16 cellular contexts compared by ENCODE assay signal in genomic region chr11:126352163-126352562, GRCh38. TPM values are rescaled to one million over a fixed set of nuclear protein-coding genes. Genes with fewer than 3 reads are reported as not detected.
DNase-seq lines count a peak whose midpoint lies in the region; ATAC-seq and TF ChIP-seq lines count a peak whose summit lies in the region.
"Had no signal": no experiment of that assay in that cellular context is flagged by ENCODE, and none has a peak within 500 bp of the region (broad histone marks: within the 10 kb centered on the region; RNA-seq: fewer than 3 reads in every experiment).

No MANE protein-coding gene starts in this region.

- no peaks in the 10 kb centered on the region for H3K36me3 ChIP-seq in ACC112 (ENCODE audit: insufficient read depth, low read length)

- H3K4me3 ChIP-seq in ACC112 (ENCODE audit: low read depth, low read length), result peak overlapping the region; percentile 58; the same call in 1 of the 2 replicates

- H3K79me2 ChIP-seq in ACC112 (ENCODE audit: control insufficient read depth, insufficient read depth, low read length, unreplicated experiment), result peaks cover 74% of the 10 kb centered on the region

- peak overlapping the region; percentile 92 for H3K27ac ChIP-seq in ACC112 (ENCODE audit: low read depth, low read length)

- H3K27me3 ChIP-seq in ACC112 (ENCODE audit: insufficient read depth, low read length), result no peaks in the 10 kb centered on the region

- ATAC-seq in GM19463 (IDR thresholded peaks at IDR 0.05; ENCODE audit: unreplicated experiment), result no peak
- ATAC-seq: CD8-positive, alpha-beta T cell had no signal

- no peak overlapping the region for H2AFZ ChIP-seq in ACC112 (ENCODE audit: low read length, unreplicated experiment)

- peaks cover 24% of the 10 kb centered on the region for H3K4me1 Mint-ChIP-seq in Calu3 (ENCODE audit: low read depth, unreplicated experiment)
- peaks cover 24% of the 10 kb centered on the region for H3K4me1 Mint-ChIP-seq in activated naive CD8-positive, alpha-beta T cell treated with anti-CD3 and anti-CD28 coated beads for 36 hours
- peaks cover 49% of the 10 kb centered on the region for H3K4me1 Mint-ChIP-seq in mesothelial cell of epicardium

- H3K9me3 Mint-ChIP-seq in Calu3 (ENCODE audit: low read depth, unreplicated experiment) (peaks cover 3% of the 10 kb centered on the region), mesothelial cell of epicardium (no peaks in the 10 kb centered on the region)
- no peaks in the 10 kb centered on the region for H3K9me3 Mint-ChIP-seq in activated naive CD8-positive, alpha-beta T cell treated with anti-CD3 and anti-CD28 coated beads for 36 hours
- H3K9me3 Mint-ChIP-seq: CD8-positive, alpha-beta T cell had no signal

- H3K36me3 Mint-ChIP-seq in Calu3 (ENCODE audit: insufficient read depth, unreplicated experiment) (peaks cover 45% of the 10 kb centered on the region), mesothelial cell of epicardium (peaks cover 5% of the 10 kb centered on the region)
- H3K36me3 Mint-ChIP-seq in activated naive CD8-positive, alpha-beta T cell treated with anti-CD3 and anti-CD28 coated beads for 36 hours, result peaks cover 18% of the 10 kb centered on the region

- intact Hi-C loops in Calu3 (cut with micrococcal nuclease; ENCODE audit: unreplicated experiment), result no loop called here

- TF ChIP-seq CTCF in Calu3 (IDR thresholded peaks at IDR 0.05; ENCODE audit: unreplicated experiment) (no peak), mesothelial cell of epicardium (IDR thresholded peaks at IDR 0.05; ENCODE audit: unreplicated experiment) (no peak)

- H3K4me1 ChIP-seq in ACC112 (ENCODE audit: control insufficient read depth, insufficient read depth, low read length, unreplicated experiment), result peaks cover 63% of the 10 kb centered on the region

- H3K4me3 Mint-ChIP-seq in Calu3 (ENCODE audit: low read depth, unreplicated experiment) (peak overlapping the region; percentile 10), mesothelial cell of epicardium (peak overlapping the region; percentile 42)
- H3K4me3 Mint-ChIP-seq in activated naive CD8-positive, alpha-beta T cell treated with anti-CD3 and anti-CD28 coated beads for 36 hours, result no peak overlapping the region
- H3K4me3 Mint-ChIP-seq: CD8-positive, alpha-beta T cell had no signal

- CTCF ChIA-PET in Calu3 (lab: Charles Lee), result no interaction called here

- DNase-seq in Calu3 (no peak), mesothelial cell of epicardium (ENCODE audit: low spot score in 2 of 2, unreplicated experiment in 2 of 2) (no peak), AG08396 (ENCODE audit: low spot score) (no peak), NCI-H1436 treated with DMSO at 0.1 percent for 48 hours (lab: John Stamatoyannopoulos, UW) (no peak)
- DNase-seq in activated naive CD8-positive, alpha-beta T cell treated with anti-CD3 and anti-CD28 coated beads for 36 hours, result no peak
- DNase-seq: activated T-cell treated with anti-CD3 and anti-CD28 coated beads, Interleukin-2, amount 50 U/mL, for 1 hour; CD8-positive, alpha-beta T cell; effector memory CD4-positive, alpha-beta T cell; GF-D8; kidney glomerular epithelial cell; NCI-H1417 treated with DMSO at 0.1 percent for 48 hours; NCI-H524; stimulated activated CD4-positive, alpha-beta T cell treated with anti-CD3 and anti-CD28 coated beads, Interleukin-4, amount 100 ng/mL, for 24 hours; stimulated activated naive CD4-positive, alpha-beta T cell had no signal

- H3K27me3 Mint-ChIP-seq in Calu3 (ENCODE audit: unreplicated experiment), result no peaks in the 10 kb centered on the region
- H3K27me3 Mint-ChIP-seq in activated naive CD8-positive, alpha-beta T cell treated with anti-CD3 and anti-CD28 coated beads for 36 hours, result no peaks in the 10 kb centered on the region
- H3K27me3 Mint-ChIP-seq in mesothelial cell of epicardium (ENCODE audit: low read depth), result no peaks in the 10 kb centered on the region

- H3K27ac Mint-ChIP-seq in Calu3 (ENCODE audit: unreplicated experiment) (peak overlapping the region; percentile 53), mesothelial cell of epicardium (no peak overlapping the region)
- peak overlapping the region; percentile 70 for H3K27ac Mint-ChIP-seq in activated naive CD8-positive, alpha-beta T cell treated with anti-CD3 and anti-CD28 coated beads for 36 hours
- H3K27ac Mint-ChIP-seq: CD8-positive, alpha-beta T cell had no signal

- TSS peak; percentile 14 for BruUV-seq in Calu3 (replicated peaks; lab: Mats Ljungman, UMichigan)

RNA-seq across cellular contexts. Expression of gene ST3GAL4, which starts 3.3 kb away (rescaled TPM):
- total RNA-seq in Calu3 (2022), result 22.1 and 27.9 TPM in 2 replicates
- total RNA-seq in activated naive CD8-positive, alpha-beta T cell treated with anti-CD3 and anti-CD28 coated beads for 36 hours, result 10 to 100 TPM; 10.6 to 11.8 TPM
- 15.6 to 17.4 TPM (median 16.4 TPM) in 3 replicates for total RNA-seq in mesothelial cell of epicardium

RNA-seq across cellular contexts. Expression of gene DCPS, which starts 48.3 kb away (rescaled TPM):
- total RNA-seq in Calu3 (2022) (30.5 and 33.2 TPM in 2 replicates), mesothelial cell of epicardium (8.1 to 9.1 TPM (median 8.8 TPM) in 3 replicates)
- 10 to 100 TPM; 29.1 to 29.3 TPM for total RNA-seq in activated naive CD8-positive, alpha-beta T cell treated with anti-CD3 and anti-CD28 coated beads for 36 hours
